In the genomic region with DNA sequence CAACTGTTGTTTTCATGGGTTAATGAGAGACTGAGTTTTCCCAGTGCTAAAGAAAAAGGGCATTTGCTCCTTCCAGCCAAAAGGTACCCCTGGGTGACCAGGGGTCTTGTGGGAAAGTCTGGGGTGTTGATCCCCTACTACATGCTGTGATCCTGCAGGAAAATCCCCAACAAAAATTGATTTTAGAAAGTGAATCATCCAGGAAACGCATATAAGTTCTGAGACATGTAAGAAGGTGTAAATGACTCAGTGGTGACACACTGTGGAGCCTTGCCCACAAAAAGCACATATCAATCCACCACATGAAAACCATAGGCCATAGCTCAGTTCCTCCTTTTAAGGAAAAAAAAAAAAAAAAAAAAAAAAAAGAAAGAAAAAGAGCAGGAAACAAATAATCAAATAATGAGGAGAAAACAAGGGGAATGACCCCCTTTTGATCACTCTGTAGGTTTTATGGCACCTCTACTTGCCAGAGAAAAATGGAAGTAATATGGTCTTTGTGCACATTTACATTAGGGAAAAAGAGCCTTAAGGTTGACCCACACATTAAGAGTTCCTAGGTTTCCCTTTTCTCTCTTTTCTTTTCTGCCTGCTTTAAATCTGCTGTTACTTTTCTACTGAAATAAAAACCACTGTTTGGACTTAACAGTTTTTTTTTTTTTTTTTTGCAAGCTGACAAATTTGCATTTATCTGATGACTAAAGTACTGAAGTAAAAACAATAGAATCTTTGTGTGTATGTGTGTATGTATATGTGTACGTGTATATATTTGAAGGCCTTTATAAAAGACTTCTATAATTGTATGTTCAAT, we compare ENCODE assay signal across 8 cellular contexts.
A peak's percentile ranks its signal among the peaks of the same experiment; 100 is the strongest.
DNase-seq lines count a peak whose midpoint lies in the region; ATAC-seq, FAIRE-seq and TF ChIP-seq lines count a peak whose summit lies in the region.

No MANE protein-coding gene starts in this region.

- peak; percentile 64 for DNase-seq in EL
- DNase-seq in amniotic stem cell (lab: John Stamatoyannopoulos, UW) = peak; percentile 9
- DNase-seq in NCI-H1417 treated with DMSO at 0.1 percent for 48 hours (lab: John Stamatoyannopoulos, UW) = no peak
- no peak for DNase-seq in COLO829 (ENCODE audit: low spot score)
- no peak for DNase-seq in H4 (ENCODE audit: low spot score)
- no peak for DNase-seq in pancreas

- no peaks in the 10 kb centered on the region for H3K27me3 ChIP-seq in pancreas

- no peak for TF ChIP-seq CTCF in pancreas (IDR thresholded peaks at IDR 0.05)

- no peaks in the 10 kb centered on the region for H3K4me1 ChIP-seq in pancreas

- H3K27ac ChIP-seq in pancreas = no peak overlapping the region

- WGBS in pancreas, 2 donors = 35 to 67% methylated on average over 2 of the region's 2 CpGs

- no peak overlapping the region for H3K4me3 ChIP-seq in pancreas

- no peak for FAIRE-seq in pancreas (lab: Jason Lieb, UNC)

- H3K9me3 ChIP-seq in pancreas = no peaks in the 10 kb centered on the region

- no peaks in the 10 kb centered on the region for H3K36me3 ChIP-seq in pancreas

- peak; percentile 93 for ATAC-seq in GM19463 (IDR thresholded peaks at IDR 0.05; ENCODE audit: unreplicated experiment)
- peak; percentile 99 for ATAC-seq in HG03460 (IDR thresholded peaks at IDR 0.05; ENCODE audit: unreplicated experiment)
- no peak for ATAC-seq in pancreas

- intact Hi-C loops in pancreas (cut with DNase I) = no loop called here

Comparison
In these comparisons a context has a peak if more than half of its experiments do, and no peak if none do; other contexts are left out.
1. DNase-seq: peak in EL (single experiment) and amniotic stem cell (single experiment); none in NCI-H1417 treated with DMSO at 0.1 percent for 48 hours (single experiment), COLO829 (single experiment), H4 (single experiment) and pancreas (0 of 6).
2. ATAC-seq: peak in GM19463 (single experiment) and HG03460 (single experiment); none in pancreas (0 of 4).